In the genomic region with DNA sequence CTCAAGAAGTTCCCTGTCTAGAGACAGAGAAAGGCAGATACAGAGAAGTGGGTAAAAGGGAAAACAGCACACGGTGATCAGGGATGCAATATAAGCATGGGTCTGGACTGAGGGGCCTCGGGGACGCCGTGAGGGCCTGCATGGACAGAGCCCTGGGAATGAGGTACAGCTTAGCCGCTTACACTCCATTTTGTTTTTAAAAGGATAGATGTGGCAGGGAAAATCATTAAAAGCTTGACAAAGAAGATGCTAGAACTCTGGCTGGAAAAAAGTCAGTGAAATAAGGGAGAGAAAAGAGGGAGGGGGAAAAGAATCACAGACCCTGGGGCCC, we compare ENCODE assay signal across 16 cellular contexts.
DNase-seq lines count a peak whose midpoint lies in the region; ATAC-seq and TF ChIP-seq lines count a peak whose summit lies in the region.
"Had no signal": no experiment of that assay in that cellular context is flagged by ENCODE, and none has a peak within 500 bp of the region (broad histone marks: within the 10 kb centered on the region; RNA-seq: fewer than 3 reads in every experiment).

No MANE protein-coding gene starts in this region.

- H3K79me2 ChIP-seq in ACC112 (ENCODE audit: control insufficient read depth, insufficient read depth, low read length, unreplicated experiment): no peaks in the 10 kb centered on the region

- H3K36me3 ChIP-seq in ACC112 (ENCODE audit: insufficient read depth, low read length): no peaks in the 10 kb centered on the region
- no peaks in the 10 kb centered on the region for H3K36me3 ChIP-seq in endodermal cell (ENCODE audit: control insufficient read depth, insufficient read depth, low read length)
- no peaks in the 10 kb centered on the region for H3K36me3 ChIP-seq in ovary
- H3K36me3 ChIP-seq: gastrocnemius medialis had no signal

- no peaks in the 10 kb centered on the region for H3K9me3 Mint-ChIP-seq in endodermal cell
- no peaks in the 10 kb centered on the region for H3K9me3 Mint-ChIP-seq in activated T-helper 2 cell treated with anti-CD3 and anti-CD28 coated beads, Interferon-gamma antibody, Interleukin-2, Interleukin-4, amounts not matched to agents 10 μg/mL and 5 μg/mL and 100 μg/mL, durations not matched to agents 14 hours and 24 hours and 36 hours
- H3K9me3 Mint-ChIP-seq: CD8-positive, alpha-beta T cell; natural killer cell treated with Interleukin-12 subunit alpha and Interleukin-12 subunit beta and Interleukin-15 and Interleukin-18, amount 100 ng/mL, for 72 hours had no signal

- H3K4me1 Mint-ChIP-seq in endodermal cell: no peaks in the 10 kb centered on the region
- no peaks in the 10 kb centered on the region for H3K4me1 Mint-ChIP-seq in activated T-helper 2 cell treated with anti-CD3 and anti-CD28 coated beads, Interferon-gamma antibody, Interleukin-2, Interleukin-4, amounts not matched to agents 10 μg/mL and 5 μg/mL and 100 μg/mL, durations not matched to agents 14 hours and 24 hours and 36 hours (ENCODE audit: low read depth)
- H3K4me1 Mint-ChIP-seq: activated CD4-positive, alpha-beta T cell treated with anti-CD3 and anti-CD28 coated beads for 36 hours had no signal

- H3K9me3 ChIP-seq in endodermal cell (ENCODE audit: control insufficient read depth, low read length): no peaks in the 10 kb centered on the region
- no peaks in the 10 kb centered on the region for H3K9me3 ChIP-seq in ovary
- H3K9me3 ChIP-seq: gastrocnemius medialis had no signal

- no peak for TF ChIP-seq EP300 in ovary (IDR thresholded peaks at IDR 0.05)

- TF ChIP-seq CTCF in RWPE1 (conservative IDR thresholded peaks at IDR 0.05; ENCODE audit: low read depth) (no peak), endodermal cell (conservative IDR thresholded peaks at IDR 0.05) (no peak), ovary (IDR thresholded peaks at IDR 0.05) (no peak)

- WGBS in endodermal cell (ENCODE audit: insufficient coverage in 1 of 2, insufficient read length in 1 of 2), 2 experiments: 90 to 91% methylated on average over 5 of the region's 5 CpGs
- WGBS in ovary, 3 donors: 70 to 85% (median 79%) methylated on average over 5 of the region's 5 CpGs

- H3K27me3 Mint-ChIP-seq in endodermal cell (ENCODE audit: insufficient read depth): no peaks in the 10 kb centered on the region
- peaks cover under 1% of the 10 kb centered on the region for H3K27me3 Mint-ChIP-seq in activated T-helper 2 cell treated with anti-CD3 and anti-CD28 coated beads, Interferon-gamma antibody, Interleukin-2, Interleukin-4, amounts not matched to agents 10 μg/mL and 5 μg/mL and 100 μg/mL, durations not matched to agents 14 hours and 24 hours and 36 hours (ENCODE audit: low read depth)

- no peak overlapping the region for H3K4me3 Mint-ChIP-seq in endodermal cell
- no peak overlapping the region for H3K4me3 Mint-ChIP-seq in activated T-helper 2 cell treated with anti-CD3 and anti-CD28 coated beads, Interferon-gamma antibody, Interleukin-2, Interleukin-4, amounts not matched to agents 10 μg/mL and 5 μg/mL and 100 μg/mL, durations not matched to agents 14 hours and 24 hours and 36 hours (ENCODE audit: low read depth)
- H3K4me3 Mint-ChIP-seq: activated CD4-positive, alpha-beta T cell treated with anti-CD3 and anti-CD28 coated beads for 36 hours; CD8-positive, alpha-beta T cell; natural killer cell treated with Interleukin-12 subunit alpha and Interleukin-12 subunit beta and Interleukin-15 and Interleukin-18, amount 100 ng/mL, for 72 hours had no signal

- H3K4me3 ChIP-seq in ACC112 (ENCODE audit: low read depth, low read length): peak overlapping the region; percentile 35; the same call in 1 of the 2 replicates
- H3K4me3 ChIP-seq in endodermal cell (ENCODE audit: low read length): no peak overlapping the region
- no peak overlapping the region for H3K4me3 ChIP-seq in ovary
- H3K4me3 ChIP-seq: gastrocnemius medialis had no signal

- peak overlapping the region; percentile 4 for H3K27ac Mint-ChIP-seq in endodermal cell
- H3K27ac Mint-ChIP-seq in activated T-helper 2 cell treated with anti-CD3 and anti-CD28 coated beads, Interferon-gamma antibody, Interleukin-2, Interleukin-4, amounts not matched to agents 10 μg/mL and 5 μg/mL and 100 μg/mL, durations not matched to agents 14 hours and 24 hours and 36 hours: no peak overlapping the region
- H3K27ac Mint-ChIP-seq: activated CD4-positive, alpha-beta T cell treated with anti-CD3 and anti-CD28 coated beads for 36 hours; CD8-positive, alpha-beta T cell; natural killer cell treated with Interleukin-12 subunit alpha and Interleukin-12 subunit beta and Interleukin-15 and Interleukin-18, amount 100 ng/mL, for 72 hours had no signal

- peak overlapping the region; percentile 77 for H3K27ac ChIP-seq in ACC112 (ENCODE audit: low read depth, low read length)
- H3K27ac ChIP-seq in RWPE1: peak overlapping the region; percentile 54
- no peak overlapping the region for H3K27ac ChIP-seq in endodermal cell (ENCODE audit: low read depth, low read length)
- peak overlapping the region; percentile 70 to 88 for H3K27ac ChIP-seq in ovary
- H3K27ac ChIP-seq: gastrocnemius medialis had no signal

- TF ChIP-seq POLR2A in ovary (IDR thresholded peaks at IDR 0.05): no peak

- ATAC-seq in HG03095 (IDR thresholded peaks at IDR 0.05; ENCODE audit: unreplicated experiment): no peak
- ATAC-seq: activated CD4-positive, alpha-beta T cell treated with anti-CD3 and anti-CD28 coated beads for 36 hours; CD8-positive, alpha-beta T cell; gastrocnemius medialis; natural killer cell treated with Interleukin-12 subunit alpha and Interleukin-12 subunit beta and Interleukin-15 and Interleukin-18, amount 100 ng/mL, for 72 hours had no signal

- no peak overlapping the region for H3K9ac ChIP-seq in endodermal cell (ENCODE audit: extremely low read depth, low read length, poor library complexity, severe bottlenecking)

- H3K27me3 ChIP-seq in ACC112 (ENCODE audit: insufficient read depth, low read length) (no peaks in the 10 kb centered on the region), endodermal cell (ENCODE audit: control insufficient read depth, insufficient read depth, low read length, poor library complexity, severe bottlenecking) (no peaks in the 10 kb centered on the region), ovary (no peaks in the 10 kb centered on the region)
- H3K27me3 ChIP-seq: gastrocnemius medialis had no signal

- CTCF ChIA-PET in RWPE1 (lab: Yijun Ruan, JAX): interaction anchor here (2.4 kb wide), 1 partner anchor 94 kb away, joined by 6 read pairs; no protein-coding TSS in a partner anchor

- H2AFZ ChIP-seq in ACC112 (ENCODE audit: low read length, unreplicated experiment): peak overlapping the region; percentile 80

- H3K4me1 ChIP-seq in ACC112 (ENCODE audit: control insufficient read depth, insufficient read depth, low read length, unreplicated experiment) (peaks cover 59% of the 10 kb centered on the region), endodermal cell (ENCODE audit: control insufficient read depth, insufficient read depth, low read length) (no peaks in the 10 kb centered on the region), ovary (ENCODE audit: insufficient read depth) (peaks cover 23% of the 10 kb centered on the region)
- H3K4me1 ChIP-seq: gastrocnemius medialis had no signal

- no peak for DNase-seq in RWPE1 (ENCODE audit: low spot score)
- peak; percentile 51 for DNase-seq in endodermal cell
- no peak for DNase-seq in ovary
- DNase-seq in activated T-helper 2 cell treated with anti-CD3 and anti-CD28 coated beads, Interferon-gamma antibody, Interleukin-2, Interleukin-4, amounts not matched to agents 10 μg/mL and 5 μg/mL and 100 μg/mL, durations not matched to agents 14 hours and 24 hours and 36 hours (ENCODE audit: low spot score): no peak
- no peak for DNase-seq in stimulated activated CD4-positive, alpha-beta T cell treated with anti-CD3 and anti-CD28 coated beads, Interleukin-4, amount 100 ng/mL, for 4 hours
- DNase-seq in HPDE6-E6E7 (ENCODE audit: extremely low spot score): no peak
- DNase-seq: activated CD4-positive, alpha-beta T cell treated with anti-CD3 and anti-CD28 coated beads for 36 hours; anterior cingulate cortex; gastrocnemius medialis; NCI-H446; stimulated activated naive CD4-positive, alpha-beta T cell treated with Interleukin-2 at 50 U/mL for 16 hours; T1000 had no signal

- POLR2A ChIA-PET in RWPE1 (lab: Yijun Ruan, JAX; ENCODE audit: low non-redundant PET): no interaction called here

- intact Hi-C loops in ovary (cut with DNase I): loop anchor here in 2 of 4 donors (5.0 kb wide), 2 partner anchors 61 to 66 kb away; no protein-coding TSS in a partner anchor
- intact Hi-C loops in activated T-helper 2 cell treated with anti-CD3 and anti-CD28 coated beads, Interferon-gamma antibody, Interleukin-2, Interleukin-4, amounts not matched to agents 10 μg/mL and 5 μg/mL and 100 μg/mL, durations not matched to agents 14 hours and 24 hours and 36 hours (cut with micrococcal nuclease): no loop called here

- no peaks in the 10 kb centered on the region for H3K36me3 Mint-ChIP-seq in endodermal cell (ENCODE audit: low read depth)
- H3K36me3 Mint-ChIP-seq in activated T-helper 2 cell treated with anti-CD3 and anti-CD28 coated beads, Interferon-gamma antibody, Interleukin-2, Interleukin-4, amounts not matched to agents 10 μg/mL and 5 μg/mL and 100 μg/mL, durations not matched to agents 14 hours and 24 hours and 36 hours (ENCODE audit: low read depth): no peaks in the 10 kb centered on the region
- H3K36me3 Mint-ChIP-seq: CD8-positive, alpha-beta T cell; natural killer cell treated with Interleukin-12 subunit alpha and Interleukin-12 subunit beta and Interleukin-15 and Interleukin-18, amount 100 ng/mL, for 72 hours had no signal
